8 cellular contexts compared by ENCODE assay signal in genomic region chr6:10720229-10720959, GRCh38. TPM values are rescaled to one million over a fixed set of nuclear protein-coding genes. Genes with fewer than 3 reads are reported as not detected.
A peak's percentile ranks its signal among the peaks of the same experiment; 100 is the strongest.
DNase-seq lines count a peak whose midpoint lies in the region; FAIRE-seq and TF ChIP-seq lines count a peak whose summit lies in the region.

No MANE protein-coding gene starts in this region.

- peak overlapping the region; percentile 67 for H3K4me2 ChIP-seq in astrocyte (ENCODE audit: low read length)

- H3K27ac ChIP-seq in astrocyte (ENCODE audit: low read depth, low read length) (no peak overlapping the region), SJCRH30 (no peak overlapping the region)

- H3K4me1 ChIP-seq in astrocyte (ENCODE audit: insufficient read depth, low read length) (peaks cover 15% of the 10 kb centered on the region), SJCRH30 (0 out of 2 replicates have a peak, but pooled peaks cover 2% of the 10 kb centered on the region)

- H3K27ac Mint-ChIP-seq in astrocyte (ENCODE audit: unreplicated experiment) = no peak overlapping the region

- TF ChIP-seq CTCF in astrocyte (IDR thresholded peaks at IDR 0.05; ENCODE audit: insufficient read depth, low read depth, low read length) (no peak), kidney epithelial cell (IDR thresholded peaks at IDR 0.05; ENCODE audit: insufficient read depth, low read length, poor library complexity, severe bottlenecking) (no peak)

- peaks cover 4% of the 10 kb centered on the region for H4K20me1 ChIP-seq in astrocyte (ENCODE audit: insufficient read depth, low read length)

- H3K9me3 Mint-ChIP-seq in astrocyte (ENCODE audit: unreplicated experiment) = peaks cover 8% of the 10 kb centered on the region

- H3K4me3 ChIP-seq in astrocyte (ENCODE audit: insufficient read depth, low read depth, low read length) = peak overlapping the region; percentile 31
- peak overlapping the region; percentile 50 for H3K4me3 ChIP-seq in kidney epithelial cell (ENCODE audit: low read depth, low read length)
- H3K4me3 ChIP-seq in SJCRH30 = no peak overlapping the region

- no peaks in the 10 kb centered on the region for H3K27me3 ChIP-seq in astrocyte (ENCODE audit: insufficient read depth, low read length)
- no peaks in the 10 kb centered on the region for H3K27me3 ChIP-seq in kidney epithelial cell (ENCODE audit: control insufficient read depth, insufficient read depth, low read length)
- no peaks in the 10 kb centered on the region for H3K27me3 ChIP-seq in SJCRH30

- FAIRE-seq in astrocyte (lab: Jason Lieb, UNC) = no peak

- no peaks in the 10 kb centered on the region for H3K36me3 ChIP-seq in astrocyte (ENCODE audit: insufficient read depth, low read length)
- peaks cover 1% of the 10 kb centered on the region for H3K36me3 ChIP-seq in kidney epithelial cell (ENCODE audit: control insufficient read depth, insufficient read depth, low read length)
- no peaks in the 10 kb centered on the region for H3K36me3 ChIP-seq in SJCRH30

- H3K4me1 Mint-ChIP-seq in astrocyte (ENCODE audit: low read depth, unreplicated experiment) = peaks cover 26% of the 10 kb centered on the region

- H3K79me2 ChIP-seq in astrocyte (ENCODE audit: insufficient read depth, low read length) = peaks cover 23% of the 10 kb centered on the region

- H3K9me3 ChIP-seq in astrocyte (ENCODE audit: insufficient read depth, low read depth, low read length) (no peaks in the 10 kb centered on the region), SJCRH30 (replicated peaks) (no peaks in the 10 kb centered on the region)

- H3K9ac ChIP-seq in astrocyte (ENCODE audit: low read length) = peak overlapping the region; percentile 24

- H3K36me3 Mint-ChIP-seq in astrocyte (ENCODE audit: low read depth, unreplicated experiment) = peaks cover 9% of the 10 kb centered on the region

- H3K4me3 Mint-ChIP-seq in astrocyte (ENCODE audit: unreplicated experiment) = no peak overlapping the region

- H3K27me3 Mint-ChIP-seq in astrocyte (ENCODE audit: low read depth, unreplicated experiment) = no peaks in the 10 kb centered on the region

- peak; percentile 20 to 53 for DNase-seq in SHP77 (lab: John Stamatoyannopoulos, UW)
- no peak for DNase-seq in SHP77 treated with DMSO at 0.1 percent for 48 hours (lab: John Stamatoyannopoulos, UW)
- peak; percentile 4 for DNase-seq in SW480 (ENCODE audit: low spot score)
- DNase-seq in astrocyte (ENCODE audit: low read depth) = peak; percentile 14
- DNase-seq in kidney epithelial cell (ENCODE audit: low read depth) = no peak
- peak; percentile 44 for DNase-seq in stimulated activated CD8-positive, alpha-beta memory T cell treated with anti-CD3 and anti-CD28 coated beads, Interleukin-12 subunit alpha, Interleukin-12 subunit beta, amount 100 ng/mL, for 4 hours (ENCODE audit: low read depth)
- no peak for DNase-seq in SJCRH30
- DNase-seq in NCI-H1694 (lab: John Stamatoyannopoulos, UW) = no peak

- peak overlapping the region; percentile 30 for H2AFZ ChIP-seq in astrocyte (ENCODE audit: low read depth, low read length)

RNA-seq across cellular contexts. Expression of gene TMEM14C, which starts 2.5 kb away (rescaled TPM):
- total RNA-seq in astrocyte (128 and 134 TPM in 2 replicates), kidney epithelial cell (190 and 196 TPM in 2 replicates)
- total RNA-seq in SJCRH30 (2014; rRNA removed; shearing (Covaris generic)) = 92.3 and 97.2 TPM in 2 replicates

RNA-seq across cellular contexts. Expression of gene PAK1IP1, which starts 25.6 kb away (rescaled TPM):
- total RNA-seq in astrocyte (20.1 and 21.9 TPM in 2 replicates), kidney epithelial cell (27.5 and 30.8 TPM in 2 replicates)
- 23.3 and 25.5 TPM in 2 replicates for total RNA-seq in SJCRH30 (2014; rRNA removed; shearing (Covaris generic))

RNA-seq across cellular contexts. Expression of gene C6orf52, which starts 26.0 kb away (rescaled TPM):
- total RNA-seq in astrocyte = 2.3 and 2.9 TPM in 2 replicates
- total RNA-seq in kidney epithelial cell = 3.1 and 3.3 TPM in 2 replicates
- total RNA-seq in SJCRH30 (2014; rRNA removed; shearing (Covaris generic)) = not detected in 2 replicates

RNA-seq across cellular contexts. Expression of gene TMEM14B, which starts 27.2 kb away (rescaled TPM):
- total RNA-seq in astrocyte = 52.2 and 52.8 TPM in 2 replicates
- total RNA-seq in kidney epithelial cell = 86.5 and 99.8 TPM in 2 replicates
- total RNA-seq in SJCRH30 (2014; rRNA removed; shearing (Covaris generic)) = 68.8 and 73.7 TPM in 2 replicates

Comparison
In these comparisons a context has a peak if more than half of its experiments do, and no peak if none do; other contexts are left out.
1. DNase-seq: peak in SHP77 (2 of 2), SW480 (single experiment), astrocyte (single experiment) and stimulated activated CD8-positive, alpha-beta memory T cell treated with anti-CD3 and anti-CD28 coated beads, Interleukin-12 subunit alpha, Interleukin-12 subunit beta, amount 100 ng/mL, for 4 hours (single experiment); none in SHP77 treated with DMSO at 0.1 percent for 48 hours (single experiment), kidney epithelial cell (single experiment), SJCRH30 (0 of 2) and NCI-H1694 (single experiment).